In genomic region chr5:50947892-50948683, GRCh38 we compare ENCODE assay signal across 31 cellular contexts.
DNase-seq lines count a peak whose midpoint lies in the region; ATAC-seq and TF ChIP-seq lines count a peak whose summit lies in the region.
"Had no signal": no experiment of that assay in that cellular context is flagged by ENCODE, and none has a peak within 500 bp of the region (broad histone marks: within the 10 kb centered on the region; RNA-seq: fewer than 3 reads in every experiment).

No MANE protein-coding gene starts in this region.

- H3K9me3 ChIP-seq in MM.1S (replicated peaks; ENCODE audit: insufficient read depth, low read length), result no peaks in the 10 kb centered on the region
- H3K9me3 ChIP-seq: ascending aorta, Caco-2, MG63, pancreas, right atrium auricular region had no signal

- H3F3A ChIP-seq in MM.1S (ENCODE audit: insufficient read depth, low read length), result no peaks in the 10 kb centered on the region

- H3K9me3 Mint-ChIP-seq in stimulated activated naive B cell treated with anti-CD40 and anti-IgM and Interleukin-4, amounts not matched to agents 10 μg/mL and 1 μg/mL and 100 μg/mL, for 72 hours, result peaks cover 3 to 6% of the 10 kb centered on the region in 2 donors
- H3K9me3 Mint-ChIP-seq: memory B cell, type B pancreatic cell had no signal

- no peak overlapping the region for H2AFZ ChIP-seq in MM.1S (ENCODE audit: low read length)
- H2AFZ ChIP-seq: PC-9 had no signal

- H3K4me1 Mint-ChIP-seq in stimulated activated naive B cell treated with anti-CD40 and anti-IgM and Interleukin-4, amounts not matched to agents 10 μg/mL and 1 μg/mL and 100 μg/mL, for 72 hours, result no peaks in the 10 kb centered on the region
- H3K4me1 Mint-ChIP-seq: activated naive CD8-positive, alpha-beta T cell treated with anti-CD3 and anti-CD28 coated beads, Interleukin-2, amount 10 ng/mL, durations not matched to agents 7 days and 5 days; memory B cell; neural crest cell had no signal

- H3K4me1 ChIP-seq in MM.1S (ENCODE audit: low read length), result no peaks in the 10 kb centered on the region
- H3K4me1 ChIP-seq: ascending aorta; BLaER1 treated with 17β-estradiol and CSF1 and Interleukin-3, amounts not matched to agents 10 nM and 100 nM; Caco-2; pancreas; right atrium auricular region had no signal

- H3K27me3 ChIP-seq in MM.1S (replicated peaks; ENCODE audit: insufficient read depth, low read length), result no peaks in the 10 kb centered on the region
- H3K27me3 ChIP-seq: ascending aorta; BLaER1 treated with 17β-estradiol and CSF1 and Interleukin-3, amounts not matched to agents 10 nM and 100 nM; MG63; pancreas; right atrium auricular region had no signal

- no peaks in the 10 kb centered on the region for H4K20me1 ChIP-seq in MM.1S (ENCODE audit: insufficient read depth, low read length)
- H4K20me1 ChIP-seq: BLaER1 treated with 17β-estradiol and CSF1 and Interleukin-3, amounts not matched to agents 10 nM and 100 nM had no signal

- TF ChIP-seq CTCF in MM.1S (IDR thresholded peaks at IDR 0.05; ENCODE audit: low read length), result no peak

- no peaks in the 10 kb centered on the region for H3K9me2 ChIP-seq in MM.1S (replicated peaks; ENCODE audit: insufficient read depth, low read length)

- H3K27ac Mint-ChIP-seq in stimulated activated naive B cell treated with anti-CD40 and anti-IgM and Interleukin-4, amounts not matched to agents 10 μg/mL and 1 μg/mL and 100 μg/mL, for 72 hours, result peak overlapping the region; percentile 39
- H3K27ac Mint-ChIP-seq: activated naive CD8-positive, alpha-beta T cell treated with anti-CD3 and anti-CD28 coated beads, Interleukin-2, amount 10 ng/mL, durations not matched to agents 7 days and 5 days; activated T-cell treated with anti-CD3 and anti-CD28 coated beads, Interleukin-2, amount 50 U/mL, for 24 hours; effector memory CD8-positive, alpha-beta T cell; memory B cell; type B pancreatic cell had no signal

- peaks cover 7 to 9% of the 10 kb centered on the region in 2 donors for H3K27me3 Mint-ChIP-seq in stimulated activated naive B cell treated with anti-CD40 and anti-IgM and Interleukin-4, amounts not matched to agents 10 μg/mL and 1 μg/mL and 100 μg/mL, for 72 hours
- H3K27me3 Mint-ChIP-seq: memory B cell had no signal

- DNase-seq in NCI-H2171 (lab: John Stamatoyannopoulos, UW) (peak; percentile 2), NCI-H2171 treated with DMSO at 0.1 percent for 48 hours (lab: John Stamatoyannopoulos, UW) (no peak), MM.1S (peak; percentile 20), NCI-H774 (lab: John Stamatoyannopoulos, UW) (peak; percentile 17)
- DNase-seq in stimulated activated naive B cell treated with anti-CD40 and anti-IgM and Interleukin-4, amounts not matched to agents 10 μg/mL and 1 μg/mL and 100 μg/mL, for 72 hours, result no peak
- no peak for DNase-seq in stimulated activated CD4-positive, alpha-beta T cell treated with anti-CD3 and anti-CD28 coated beads, Interleukin-12 subunit alpha, Interleukin-12 subunit beta, amount 100 ng/mL, for 4 hours
- DNase-seq: ACHN; activated CD4-positive, alpha-beta T cell treated with anti-CD3 and anti-CD28 coated beads for 48 hours; activated gamma-delta T cell; activated naive CD8-positive, alpha-beta T cell treated with anti-CD3 and anti-CD28 coated beads, Interleukin-2, amount 10 ng/mL, durations not matched to agents 7 days and 5 days; activated T-cell treated with anti-CD3 and anti-CD28 coated beads, Interleukin-2, amount 50 U/mL, for 24 hours; Caco-2; cortex of kidney; effector memory CD8-positive, alpha-beta T cell; KBM-7; MG63; NCI-H1694; NCI-H446; PC-9; SHP77; stimulated activated CD4-positive, alpha-beta T cell treated with anti-CD3 and anti-CD28 coated beads, Interleukin-2, amount 100 ng/mL, for 48 hours had no signal

- H3K27ac ChIP-seq in MM.1S (ENCODE audit: low read length), result no peak overlapping the region
- H3K27ac ChIP-seq: ascending aorta; BLaER1 treated with 17β-estradiol and CSF1 and Interleukin-3, amounts not matched to agents 10 nM and 100 nM; pancreas; PC-9; right atrium auricular region had no signal

- no peaks in the 10 kb centered on the region for H3K36me3 Mint-ChIP-seq in stimulated activated naive B cell treated with anti-CD40 and anti-IgM and Interleukin-4, amounts not matched to agents 10 μg/mL and 1 μg/mL and 100 μg/mL, for 72 hours
- H3K36me3 Mint-ChIP-seq: activated naive CD8-positive, alpha-beta T cell treated with anti-CD3 and anti-CD28 coated beads, Interleukin-2, amount 10 ng/mL, durations not matched to agents 7 days and 5 days; type B pancreatic cell had no signal

- H3K9ac ChIP-seq in MM.1S (ENCODE audit: low read length), result no peak overlapping the region
- H3K9ac ChIP-seq: BLaER1 treated with 17β-estradiol and CSF1 and Interleukin-3, amounts not matched to agents 10 nM and 100 nM had no signal

- no peak overlapping the region for H3K4me2 ChIP-seq in MM.1S (ENCODE audit: low read depth, low read length)
- H3K4me2 ChIP-seq: BLaER1 treated with 17β-estradiol and CSF1 and Interleukin-3, amounts not matched to agents 10 nM and 100 nM; PC-9 had no signal

- H3K36me3 ChIP-seq in MM.1S (replicated peaks; ENCODE audit: insufficient read depth, low read length), result no peaks in the 10 kb centered on the region
- H3K36me3 ChIP-seq: ascending aorta; BLaER1 treated with 17β-estradiol and CSF1 and Interleukin-3, amounts not matched to agents 10 nM and 100 nM; MG63; pancreas; right atrium auricular region had no signal

- H3K4me3 ChIP-seq in MM.1S (ENCODE audit: low read length), result no peak overlapping the region
- H3K4me3 ChIP-seq: ascending aorta; BLaER1 treated with 17β-estradiol and CSF1 and Interleukin-3, amounts not matched to agents 10 nM and 100 nM; GM12878; MG63; pancreas; PC-9; right atrium auricular region had no signal

- ATAC-seq in stimulated activated naive B cell treated with anti-CD40 and anti-IgM and Interleukin-4, amounts not matched to agents 10 μg/mL and 1 μg/mL and 100 μg/mL, for 72 hours (replicated peaks), result no peak
- ATAC-seq in GM19328 (IDR thresholded peaks at IDR 0.05; ENCODE audit: unreplicated experiment), result no peak
- no peak for ATAC-seq in HG03571 (IDR thresholded peaks at IDR 0.05; ENCODE audit: unreplicated experiment)
- ATAC-seq: effector memory CD8-positive, alpha-beta T cell; GM12878; pancreas had no signal

- no peak overlapping the region for H3K4me3 Mint-ChIP-seq in stimulated activated naive B cell treated with anti-CD40 and anti-IgM and Interleukin-4, amounts not matched to agents 10 μg/mL and 1 μg/mL and 100 μg/mL, for 72 hours
- H3K4me3 Mint-ChIP-seq: activated naive CD8-positive, alpha-beta T cell treated with anti-CD3 and anti-CD28 coated beads, Interleukin-2, amount 10 ng/mL, durations not matched to agents 7 days and 5 days; activated T-cell treated with anti-CD3 and anti-CD28 coated beads, Interleukin-2, amount 50 U/mL, for 24 hours; effector memory CD8-positive, alpha-beta T cell; memory B cell; neural crest cell; type B pancreatic cell had no signal

- H3K79me2 ChIP-seq in MM.1S (ENCODE audit: low read length), result no peaks in the 10 kb centered on the region

Comparison
In these comparisons a context has a peak if more than half of its experiments do, and no peak if none do; other contexts are left out.
1. DNase-seq: peak in NCI-H2171 (single experiment), MM.1S (single experiment) and NCI-H774 (single experiment); none in NCI-H2171 treated with DMSO at 0.1 percent for 48 hours (single experiment), stimulated activated naive B cell treated with anti-CD40 and anti-IgM and Interleukin-4, amounts not matched to agents 10 μg/mL and 1 μg/mL and 100 μg/mL, for 72 hours (single experiment) and stimulated activated CD4-positive, alpha-beta T cell treated with anti-CD3 and anti-CD28 coated beads, Interleukin-12 subunit alpha, Interleukin-12 subunit beta, amount 100 ng/mL, for 4 hours (single experiment).